14 cellular contexts compared by ENCODE assay signal in genomic region chr13:104436555-104436954, GRCh38.
DNase-seq lines count a peak whose midpoint lies in the region; ATAC-seq and TF ChIP-seq lines count a peak whose summit lies in the region.
"Had no signal": no experiment of that assay in that cellular context is flagged by ENCODE, and none has a peak within 500 bp of the region (broad histone marks: within the 10 kb centered on the region; RNA-seq: fewer than 3 reads in every experiment).

No MANE protein-coding gene starts in this region.

- H3K9me3 Mint-ChIP-seq in mesothelial cell of epicardium: no peaks in the 10 kb centered on the region
- H3K9me3 Mint-ChIP-seq: CD4-positive, alpha-beta T cell; GM23338 had no signal

- H3K27ac ChIP-seq in tibial nerve: no peak overlapping the region
- H3K27ac ChIP-seq: BLaER1 treated with 17β-estradiol and CSF1 and Interleukin-3, amounts not matched to agents 10 nM and 100 nM had no signal

- peak overlapping the region; percentile 44 for H3K27ac Mint-ChIP-seq in mesothelial cell of epicardium
- H3K27ac Mint-ChIP-seq: B cell; CD4-positive, alpha-beta T cell; GM23338 had no signal

- no peaks in the 10 kb centered on the region for H3K4me1 ChIP-seq in tibial nerve
- H3K4me1 ChIP-seq: BLaER1 treated with 17β-estradiol and CSF1 and Interleukin-3, amounts not matched to agents 10 nM and 100 nM had no signal

- no peak overlapping the region for H3K4me3 ChIP-seq in tibial nerve
- H3K4me3 ChIP-seq: BLaER1 treated with 17β-estradiol and CSF1 and Interleukin-3, amounts not matched to agents 10 nM and 100 nM; GM23338 had no signal

- H3K4me1 Mint-ChIP-seq in mesothelial cell of epicardium: peaks cover 56% of the 10 kb centered on the region
- H3K4me1 Mint-ChIP-seq: B cell, GM23338 had no signal

- ATAC-seq in GM19324 (IDR thresholded peaks at IDR 0.05; ENCODE audit: low FRiP score, unreplicated experiment): no peak
- ATAC-seq: GM23338 had no signal

- WGBS in tibial nerve, 2 donors: 80 to 83% methylated on average over 2 of the region's 2 CpGs

- no peaks in the 10 kb centered on the region for H3K27me3 ChIP-seq in tibial nerve
- H3K27me3 ChIP-seq: BLaER1 treated with 17β-estradiol and CSF1 and Interleukin-3, amounts not matched to agents 10 nM and 100 nM had no signal

- H3K4me3 Mint-ChIP-seq in mesothelial cell of epicardium: no peak overlapping the region
- H3K4me3 Mint-ChIP-seq: B cell; CD4-positive, alpha-beta T cell; GM23338 had no signal

- no peaks in the 10 kb centered on the region for H3K36me3 ChIP-seq in tibial nerve
- H3K36me3 ChIP-seq: BLaER1 treated with 17β-estradiol and CSF1 and Interleukin-3, amounts not matched to agents 10 nM and 100 nM had no signal

- TF ChIP-seq CTCF in mesothelial cell of epicardium (IDR thresholded peaks at IDR 0.05; ENCODE audit: unreplicated experiment): no peak
- TF ChIP-seq CTCF in tibial nerve (IDR thresholded peaks at IDR 0.05): no peak

- no peaks in the 10 kb centered on the region for H3K36me3 Mint-ChIP-seq in mesothelial cell of epicardium

- H3K27me3 Mint-ChIP-seq in mesothelial cell of epicardium (ENCODE audit: low read depth): no peaks in the 10 kb centered on the region
- H3K27me3 Mint-ChIP-seq: B cell; CD4-positive, alpha-beta T cell had no signal

- DNase-seq in NCI-H1417 treated with DMSO at 0.1 percent for 48 hours (lab: John Stamatoyannopoulos, UW) (peak; percentile 83), NCI-H2227 treated with DMSO at 0.1 percent for 48 hours (lab: John Stamatoyannopoulos, UW) (peak; percentile 96), mesothelial cell of epicardium (ENCODE audit: low spot score in 2 of 2, unreplicated experiment in 2 of 2) (no peak), NCI-H446 (lab: John Stamatoyannopoulos, UW) (no peak), tibial nerve (ENCODE audit: low spot score in 2 of 2) (no peak)
- DNase-seq: CD4-positive, alpha-beta T cell; DMS153; DMS79; GDM1; HCEC 1CT had no signal

- H3K9me3 ChIP-seq in tibial nerve: no peaks in the 10 kb centered on the region
- H3K9me3 ChIP-seq: BLaER1 treated with 17β-estradiol and CSF1 and Interleukin-3, amounts not matched to agents 10 nM and 100 nM had no signal

- TF ChIP-seq POLR2A in tibial nerve (IDR thresholded peaks at IDR 0.05): no peak

- no peak for TF ChIP-seq EP300 in tibial nerve (IDR thresholded peaks at IDR 0.05)

Comparison
In these comparisons a context has a peak if more than half of its experiments do, and no peak if none do; other contexts are left out.
1. DNase-seq: peak in NCI-H1417 treated with DMSO at 0.1 percent for 48 hours (single experiment) and NCI-H2227 treated with DMSO at 0.1 percent for 48 hours (single experiment); none in mesothelial cell of epicardium (0 of 2), NCI-H446 (0 of 2) and tibial nerve (0 of 2).